ENCODE assay signal across 21 cellular contexts in genomic region chr2:226471987-226472470, GRCh38.
A peak's percentile ranks its signal among the peaks of the same experiment; 100 is the strongest.
DNase-seq lines count a peak whose midpoint lies in the region; FAIRE-seq and TF ChIP-seq lines count a peak whose summit lies in the region.
"Had no signal": no experiment of that assay in that cellular context is flagged by ENCODE, and none has a peak within 500 bp of the region (broad histone marks: within the 10 kb centered on the region; RNA-seq: fewer than 3 reads in every experiment).

No MANE protein-coding gene starts in this region.

- H3K4me3 ChIP-seq in Caco-2 (ENCODE audit: low read depth, low read length) = no peak overlapping the region
- H3K4me3 ChIP-seq in neural cell (ENCODE audit: low read length) = no peak overlapping the region
- H3K4me3 ChIP-seq: A549; BLaER1 treated with 17β-estradiol and CSF1 and Interleukin-3, amounts not matched to agents 10 nM and 100 nM had no signal

- no TSS peak for BruUV-seq in Caco-2 (replicated peaks; lab: Mats Ljungman, UMichigan)

- TF ChIP-seq RAD21 in neural cell (conservative IDR thresholded peaks at IDR 0.05) = no peak

- POLR2A ChIA-PET in Caco-2 (lab: Charles Lee) = no interaction called here

- H3K4me2 ChIP-seq in neural cell (ENCODE audit: low read length) = no peak overlapping the region
- H3K4me2 ChIP-seq: A549; BLaER1 treated with 17β-estradiol and CSF1 and Interleukin-3, amounts not matched to agents 10 nM and 100 nM had no signal

- H3K4me3 Mint-ChIP-seq in Caco-2 (ENCODE audit: unreplicated experiment) = no peak overlapping the region
- H3K4me3 Mint-ChIP-seq: B cell; CD4-positive, alpha-beta T cell; CD8-positive, alpha-beta T cell had no signal

- H3K27me3 ChIP-seq in Caco-2 (replicated peaks; ENCODE audit: control insufficient read depth, insufficient read depth, low read length) = no peaks in the 10 kb centered on the region
- no peaks in the 10 kb centered on the region for H3K27me3 ChIP-seq in neural cell (ENCODE audit: insufficient read depth, low read depth, low read length)
- H3K27me3 ChIP-seq: BLaER1 treated with 17β-estradiol and CSF1 and Interleukin-3, amounts not matched to agents 10 nM and 100 nM had no signal

- intact Hi-C loops in Caco-2 (cut with micrococcal nuclease; ENCODE audit: unreplicated experiment) = loop anchor here (10.0 kb wide), 1 partner anchor 133 kb away; no protein-coding TSS in a partner anchor

- no peaks in the 10 kb centered on the region for H4K20me1 ChIP-seq in neural cell (ENCODE audit: insufficient read depth)
- H4K20me1 ChIP-seq: BLaER1 treated with 17β-estradiol and CSF1 and Interleukin-3, amounts not matched to agents 10 nM and 100 nM had no signal

- H3K4me1 Mint-ChIP-seq in Caco-2 (ENCODE audit: low read depth, unreplicated experiment) = peaks cover 14% of the 10 kb centered on the region
- H3K4me1 Mint-ChIP-seq: B cell had no signal

- peaks cover 14% of the 10 kb centered on the region for H3K9me3 Mint-ChIP-seq in Caco-2 (ENCODE audit: unreplicated experiment)
- H3K9me3 Mint-ChIP-seq: CD4-positive, alpha-beta T cell; CD8-positive, alpha-beta T cell had no signal

- H3K27ac ChIP-seq in neural cell (ENCODE audit: low read length) = peak overlapping the region; percentile 33
- no peak overlapping the region for H3K27ac ChIP-seq in caudate nucleus (ENCODE audit: low read depth, low read length)
- H3K27ac ChIP-seq: 22Rv1; A549; BLaER1 treated with 17β-estradiol and CSF1 and Interleukin-3, amounts not matched to agents 10 nM and 100 nM; C4-2B had no signal

- peak; percentile 92 for TF ChIP-seq EP300 in neural cell (conservative IDR thresholded peaks at IDR 0.05; ENCODE audit: poor library complexity, severe bottlenecking)

- H3K9ac ChIP-seq in neural cell (ENCODE audit: low read length) = no peak overlapping the region
- H3K9ac ChIP-seq: BLaER1 treated with 17β-estradiol and CSF1 and Interleukin-3, amounts not matched to agents 10 nM and 100 nM had no signal

- CTCF ChIA-PET in Caco-2 (lab: Charles Lee) = no interaction called here

- H3K27ac Mint-ChIP-seq in Caco-2 (ENCODE audit: unreplicated experiment) = peak overlapping the region; percentile 53
- H3K27ac Mint-ChIP-seq: B cell; CD4-positive, alpha-beta T cell; CD8-positive, alpha-beta T cell had no signal

- no peaks in the 10 kb centered on the region for H3K27me3 Mint-ChIP-seq in Caco-2 (ENCODE audit: insufficient read depth, unreplicated experiment)
- H3K27me3 Mint-ChIP-seq: B cell; CD4-positive, alpha-beta T cell had no signal

- peaks cover 36% of the 10 kb centered on the region for H3K4me1 ChIP-seq in Caco-2
- H3K4me1 ChIP-seq: BLaER1 treated with 17β-estradiol and CSF1 and Interleukin-3, amounts not matched to agents 10 nM and 100 nM had no signal

- no peaks in the 10 kb centered on the region for H3F3A ChIP-seq in neural cell (ENCODE audit: insufficient read depth, low read length, poor library complexity, severe bottlenecking)

- no peaks in the 10 kb centered on the region for H3K36me3 ChIP-seq in Caco-2 (ENCODE audit: control insufficient read depth, insufficient read depth, low read length)
- no peaks in the 10 kb centered on the region for H3K36me3 ChIP-seq in neural cell (ENCODE audit: insufficient read depth, low read length)
- H3K36me3 ChIP-seq: BLaER1 treated with 17β-estradiol and CSF1 and Interleukin-3, amounts not matched to agents 10 nM and 100 nM had no signal

- H3K9me2 ChIP-seq in neural cell (ENCODE audit: insufficient read depth, low read length) = no peaks in the 10 kb centered on the region

- peaks cover 15% of the 10 kb centered on the region for H3K36me3 Mint-ChIP-seq in Caco-2 (ENCODE audit: insufficient read depth, unreplicated experiment)
- H3K36me3 Mint-ChIP-seq: CD8-positive, alpha-beta T cell had no signal

- no peak for DNase-seq in Caco-2
- no peak for DNase-seq in H54 (ENCODE audit: insufficient read length, low spot score)
- DNase-seq in NCI-H446 treated with DMSO at 0.1 percent for 48 hours (lab: John Stamatoyannopoulos, UW) = peak; percentile 27
- no peak for DNase-seq in KG1 (lab: John Stamatoyannopoulos, UW)
- no peak for DNase-seq in stimulated activated CD4-positive, alpha-beta T cell treated with anti-CD3 and anti-CD28 coated beads, Interleukin-4, amount 100 ng/mL, for 24 hours
- DNase-seq in caudate nucleus (lab: John Stamatoyannopoulos, UW) = no peak
- DNase-seq in activated naive CD4-positive, alpha-beta T cell treated with anti-CD3 and anti-CD28 coated beads, Interleukin-2, amount 50 U/mL, for 16 hours = no peak
- DNase-seq: AML-193; CD4-positive, alpha-beta T cell; CD8-positive, alpha-beta T cell; DMS79 treated with DMSO at 0.1 percent for 48 hours; GF-D8 had no signal

- no peak overlapping the region for H2AFZ ChIP-seq in neural cell (ENCODE audit: low read depth, low read length)

- peaks cover 7% of the 10 kb centered on the region for H3K9me3 ChIP-seq in Caco-2
- H3K9me3 ChIP-seq in neural cell (ENCODE audit: low read length) = no peaks in the 10 kb centered on the region

- no peak for TF ChIP-seq POLR2A in H54 (IDR thresholded peaks at IDR 0.05; ENCODE audit: low read depth, low read length)

- peak; percentile 38 for FAIRE-seq in H54 (lab: Jason Lieb, UNC)
- FAIRE-seq: A549, G401.6, GM12891, GM19239 had no signal

- TF ChIP-seq CTCF in Caco-2 (IDR thresholded peaks at IDR 0.05; ENCODE audit: insufficient read depth in 1 of 2, low read depth in 1 of 2, low read length in 1 of 2, severe bottlenecking in 1 of 2, unreplicated experiment in 1 of 2) (no peak), neural cell (IDR thresholded peaks at IDR 0.05; ENCODE audit: poor library complexity, severe bottlenecking) (no peak)

- H3K79me2 ChIP-seq in neural cell (replicated peaks; ENCODE audit: insufficient read depth, low read length) = no peaks in the 10 kb centered on the region

TF ChIP-seq in neural cell, 6 proteins besides CTCF, POLR2A, EP300 and RAD21:
- TF ChIP-seq POLR2AphosphoS5 (IDR thresholded peaks at IDR 0.05) = peak; percentile 92
- TF ChIP-seq SMC3 (conservative IDR thresholded peaks at IDR 0.05; ENCODE audit: poor library complexity) = peak; percentile 21
- TF ChIP-seq EZH2 (IDR thresholded peaks at IDR 0.05; ENCODE audit: borderline replicate concordance, insufficient read depth, low read length, poor library complexity, severe bottlenecking) = no peak
- no peak for TF ChIP-seq TAF1 (IDR thresholded peaks at IDR 0.05; ENCODE audit: low read depth)
- TF ChIP-seq MXI1 (conservative IDR thresholded peaks at IDR 0.05; ENCODE audit: poor library complexity, severe bottlenecking) = no peak
- TF ChIP-seq REST (IDR thresholded peaks at IDR 0.05; ENCODE audit: borderline replicate concordance) = peak; percentile 95
